Comparison of ENCODE assay signal across 1 cellular context in the genomic region with DNA sequence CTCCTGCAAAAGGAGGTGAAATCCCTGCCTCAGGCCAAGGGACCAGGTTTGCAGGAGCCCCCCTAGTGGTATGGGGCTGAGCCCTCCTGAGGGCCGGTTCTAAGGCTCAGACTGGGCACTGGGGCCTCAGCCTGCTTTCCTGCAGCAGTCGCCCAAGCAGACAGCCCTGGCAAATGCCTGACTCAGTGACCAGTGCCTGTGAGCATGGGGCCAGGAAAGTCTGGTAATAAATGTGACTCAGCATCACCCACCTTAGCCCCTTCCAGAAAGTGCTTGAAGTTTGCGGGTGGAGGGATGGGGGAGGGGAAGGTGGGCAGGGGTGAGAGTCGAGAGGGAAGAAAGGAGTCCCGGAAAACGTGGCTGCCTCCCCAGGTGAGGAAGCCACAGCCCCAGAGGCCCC.
TF ChIP-seq lines count a peak whose summit lies in the region.

No MANE protein-coding gene starts in this region.

TF ChIP-seq in HCT116, 20 proteins besides CTCF, POLR2A, EP300 and RAD21 (continued from another document):
- TF ChIP-seq, protein P1, sequence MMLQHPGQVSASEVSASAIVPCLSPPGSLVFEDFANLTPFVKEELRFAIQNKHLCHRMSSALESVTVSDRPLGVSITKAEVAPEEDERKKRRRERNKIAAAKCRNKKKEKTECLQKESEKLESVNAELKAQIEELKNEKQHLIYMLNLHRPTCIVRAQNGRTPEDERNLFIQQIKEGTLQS (IDR thresholded peaks at IDR 0.05) = no peak
- TF ChIP-seq FOSL1 (IDR thresholded peaks at IDR 0.05; ENCODE audit: low read depth) (no peak), TCF7L2 (IDR thresholded peaks at IDR 0.05; ENCODE audit: borderline replicate concordance, extremely low read depth, insufficient read depth, insufficient read length) (no peak), EZH2 (IDR thresholded peaks at IDR 0.05) (no peak), SIN3A (IDR thresholded peaks at IDR 0.05; ENCODE audit: low read depth) (no peak), JUND (IDR thresholded peaks at IDR 0.05) (no peak), ELF1 (IDR thresholded peaks at IDR 0.05; ENCODE audit: borderline replicate concordance, low read depth) (no peak), ZFX (IDR thresholded peaks at IDR 0.05) (no peak), CBX3 (IDR thresholded peaks at IDR 0.05; ENCODE audit: low read depth) (no peak)
- TF ChIP-seq, protein P2, sequence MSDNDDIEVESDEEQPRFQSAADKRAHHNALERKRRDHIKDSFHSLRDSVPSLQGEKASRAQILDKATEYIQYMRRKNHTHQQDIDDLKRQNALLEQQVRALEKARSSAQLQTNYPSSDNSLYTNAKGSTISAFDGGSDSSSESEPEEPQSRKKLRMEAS (IDR thresholded peaks at IDR 0.05) = no peak
TF ChIP-seq in HCT116: peak in this region for 0.
